Comparison of ENCODE assay signal across 21 cellular contexts in genomic region chr5:138946241-138946623, GRCh38.
DNase-seq lines count a peak whose midpoint lies in the region; ATAC-seq and TF ChIP-seq lines count a peak whose summit lies in the region.
"Had no signal": no experiment of that assay in that cellular context is flagged by ENCODE, and none has a peak within 500 bp of the region (broad histone marks: within the 10 kb centered on the region; RNA-seq: fewer than 3 reads in every experiment).

No MANE protein-coding gene starts in this region.

- H3K4me3 ChIP-seq in dorsolateral prefrontal cortex, result peak overlapping the region in 4 of 59 donors; percentile 2 to 25 (median 6)
- H3K4me3 ChIP-seq: BLaER1 treated with 17β-estradiol and CSF1 and Interleukin-3, amounts not matched to agents 10 nM and 100 nM; pancreas; testis had no signal

- no peaks in the 10 kb centered on the region for H3K27me3 Mint-ChIP-seq in type B pancreatic cell
- H3K27me3 Mint-ChIP-seq: activated CD4-positive, alpha-beta T cell treated with anti-CD3 and anti-CD28 coated beads, Interleukin-2, amount 10 ng/mL, durations not matched to agents 7 days and 5 days; activated naive CD8-positive, alpha-beta T cell treated with anti-CD3 and anti-CD28 coated beads, Interleukin-2, amount 10 ng/mL, durations not matched to agents 7 days and 5 days; activated T-cell treated with anti-CD3 and anti-CD28 coated beads, Interleukin-2, amount 50 U/mL, for 24 hours; effector memory CD8-positive, alpha-beta T cell had no signal

- H3K9me3 Mint-ChIP-seq in type B pancreatic cell, result no peaks in the 10 kb centered on the region
- H3K9me3 Mint-ChIP-seq: activated CD4-positive, alpha-beta T cell treated with anti-CD3 and anti-CD28 coated beads, Interleukin-2, amount 10 ng/mL, durations not matched to agents 7 days and 5 days; activated naive CD8-positive, alpha-beta T cell treated with anti-CD3 and anti-CD28 coated beads, Interleukin-2, amount 10 ng/mL, durations not matched to agents 7 days and 5 days; activated T-cell treated with anti-CD3 and anti-CD28 coated beads, Interleukin-2, amount 50 U/mL, for 24 hours; effector memory CD8-positive, alpha-beta T cell had no signal

- intact Hi-C loops in dorsolateral prefrontal cortex (cut with DNase I), result no loop called here

- DNase-seq in DMS 273 (lab: John Stamatoyannopoulos, UW; ENCODE audit: unreplicated experiment) (peak; percentile 57), DMS 273 treated with DMSO at 0.1 percent for 48 hours (lab: John Stamatoyannopoulos, UW) (no peak), dorsolateral prefrontal cortex (peak in 9 of 10 donors; percentile 69 to 91 (median 84)), midbrain (lab: John Stamatoyannopoulos, UW) (peak; percentile 74), type B pancreatic cell (ENCODE audit: extremely low spot score, unreplicated experiment) (peak; percentile 77), HPDE6-E6E7 (ENCODE audit: extremely low spot score) (no peak)
- DNase-seq: activated CD4-positive, alpha-beta T cell treated with anti-CD3 and anti-CD28 coated beads, Interleukin-2, amount 10 ng/mL, durations not matched to agents 7 days and 5 days; activated naive CD8-positive, alpha-beta T cell treated with anti-CD3 and anti-CD28 coated beads, Interleukin-2, amount 10 ng/mL, durations not matched to agents 7 days and 5 days; activated T-cell treated with anti-CD3 and anti-CD28 coated beads, Interleukin-2, amount 50 U/mL, for 24 hours; effector memory CD8-positive, alpha-beta T cell; left colon; NCI-H1092; small intestine; stimulated activated CD4-positive, alpha-beta T cell treated with anti-CD3 and anti-CD28 coated beads, Interleukin-4, amount 100 ng/mL, for 24 hours; testis had no signal

- no peaks in the 10 kb centered on the region for H3K27me3 ChIP-seq in dorsolateral prefrontal cortex
- H3K27me3 ChIP-seq: BLaER1 treated with 17β-estradiol and CSF1 and Interleukin-3, amounts not matched to agents 10 nM and 100 nM; pancreas; testis had no signal

- no peak overlapping the region for H3K27ac Mint-ChIP-seq in type B pancreatic cell
- H3K27ac Mint-ChIP-seq: activated CD4-positive, alpha-beta T cell treated with anti-CD3 and anti-CD28 coated beads, Interleukin-2, amount 10 ng/mL, durations not matched to agents 7 days and 5 days; activated naive CD8-positive, alpha-beta T cell treated with anti-CD3 and anti-CD28 coated beads, Interleukin-2, amount 10 ng/mL, durations not matched to agents 7 days and 5 days; activated T-cell treated with anti-CD3 and anti-CD28 coated beads, Interleukin-2, amount 50 U/mL, for 24 hours; effector memory CD8-positive, alpha-beta T cell had no signal

- peak overlapping the region in 57 of 59 donors; percentile 39 to 98 (median 81) for H3K27ac ChIP-seq in dorsolateral prefrontal cortex
- H3K27ac ChIP-seq: 22Rv1, KMS-11, testis had no signal

- ATAC-seq in HG03025 (IDR thresholded peaks at IDR 0.05; ENCODE audit: low FRiP score, unreplicated experiment) (no peak), HG03565 (IDR thresholded peaks at IDR 0.05; ENCODE audit: unreplicated experiment) (no peak)
- ATAC-seq: effector memory CD8-positive, alpha-beta T cell; left colon; pancreas had no signal

- no peak for TF ChIP-seq CTCF in dorsolateral prefrontal cortex (IDR thresholded peaks at IDR 0.05 in 54 of 56, conservative IDR thresholded peaks at IDR 0.05 in 2 of 56; ENCODE audit: low read depth in 1 of 56, partially characterized antibody in 56 of 56)
- TF ChIP-seq CTCF in type B pancreatic cell (conservative IDR thresholded peaks at IDR 0.05), result no peak

- H3K36me3 Mint-ChIP-seq in type B pancreatic cell, result peaks cover 7% of the 10 kb centered on the region
- H3K36me3 Mint-ChIP-seq: activated naive CD8-positive, alpha-beta T cell treated with anti-CD3 and anti-CD28 coated beads, Interleukin-2, amount 10 ng/mL, durations not matched to agents 7 days and 5 days had no signal

- no peak overlapping the region for H3K4me3 Mint-ChIP-seq in type B pancreatic cell
- H3K4me3 Mint-ChIP-seq: activated CD4-positive, alpha-beta T cell treated with anti-CD3 and anti-CD28 coated beads, Interleukin-2, amount 10 ng/mL, durations not matched to agents 7 days and 5 days; activated naive CD8-positive, alpha-beta T cell treated with anti-CD3 and anti-CD28 coated beads, Interleukin-2, amount 10 ng/mL, durations not matched to agents 7 days and 5 days; activated T-cell treated with anti-CD3 and anti-CD28 coated beads, Interleukin-2, amount 50 U/mL, for 24 hours; effector memory CD8-positive, alpha-beta T cell had no signal

- peaks cover 41% of the 10 kb centered on the region for H3K4me1 Mint-ChIP-seq in type B pancreatic cell (ENCODE audit: unreplicated experiment)
- H3K4me1 Mint-ChIP-seq: activated CD4-positive, alpha-beta T cell treated with anti-CD3 and anti-CD28 coated beads, Interleukin-2, amount 10 ng/mL, durations not matched to agents 7 days and 5 days had no signal

Comparison
In these comparisons a context has a peak if more than half of its experiments do, and no peak if none do; other contexts are left out.
1. DNase-seq: peak in DMS 273 (single experiment), dorsolateral prefrontal cortex (9 of 10), midbrain (single experiment) and type B pancreatic cell (single experiment); none in DMS 273 treated with DMSO at 0.1 percent for 48 hours (single experiment) and HPDE6-E6E7 (single experiment).